In genomic region chr6:167825059-167825758, GRCh38 we compare ENCODE assay signal across 8 cellular contexts.
DNase-seq lines count a peak whose midpoint lies in the region; ATAC-seq, FAIRE-seq and TF ChIP-seq lines count a peak whose summit lies in the region.

No MANE protein-coding gene starts in this region.

- H3K4me1 ChIP-seq in rectal smooth muscle tissue (ENCODE audit: control insufficient read depth, insufficient read depth, low read length): peaks cover 12% of the 10 kb centered on the region

- H3K27ac ChIP-seq in SK-N-MC (peak overlapping the region; percentile 71; the same call in 1 of the 2 replicates), rectal smooth muscle tissue (ENCODE audit: low read depth, low read length) (peak overlapping the region; percentile 21)

- H3K9ac ChIP-seq in SK-N-MC (ENCODE audit: insufficient read length) (no peak overlapping the region), rectal smooth muscle tissue (ENCODE audit: low read length) (no peak overlapping the region)

- H3K9me3 ChIP-seq in SK-N-MC (ENCODE audit: low read depth, low read length): no peaks in the 10 kb centered on the region

- H3K27me3 ChIP-seq in rectal smooth muscle tissue (ENCODE audit: control insufficient read depth, insufficient read depth, low read length): no peaks in the 10 kb centered on the region

- H3K4me3 ChIP-seq in SK-N-MC: peak overlapping the region; percentile 92
- peak overlapping the region; percentile 79 for H3K4me3 ChIP-seq in fibroblast of mammary gland (ENCODE audit: control insufficient read depth, low read depth, low read length)
- H3K4me3 ChIP-seq in rectal smooth muscle tissue (ENCODE audit: low read length): peak overlapping the region; percentile 91

- no peak for TF ChIP-seq CTCF in fibroblast of mammary gland (conservative IDR thresholded peaks at IDR 0.05; ENCODE audit: control insufficient read depth, insufficient read depth, low read depth, low read length)

- FAIRE-seq in GM19239 (lab: Jason Lieb, UNC): no peak

- H3K36me3 ChIP-seq in SK-N-MC (ENCODE audit: insufficient read depth, low read length): no peaks in the 10 kb centered on the region
- H3K36me3 ChIP-seq in rectal smooth muscle tissue (ENCODE audit: control insufficient read depth, insufficient read depth, low read length): no peaks in the 10 kb centered on the region

- ATAC-seq in GM19452 (IDR thresholded peaks at IDR 0.05; ENCODE audit: unreplicated experiment): no peak

- DNase-seq in GM03348 (ENCODE audit: low spot score) (peak; percentile 18), SK-N-MC (ENCODE audit: low read depth, low spot score) (no peak), fibroblast of mammary gland (ENCODE audit: low read depth) (no peak), CD1c-positive myeloid dendritic cell (ENCODE audit: extremely low spot score) (no peak), GM19239 (ENCODE audit: insufficient read length, low spot score) (no peak), NCI-H510A (lab: John Stamatoyannopoulos, UW) (no peak)
